In genomic region chr12:76029982-76030377, GRCh38 we compare ENCODE assay signal across 1 cellular context.
TF ChIP-seq lines count a peak whose summit lies in the region.

No MANE protein-coding gene starts in this region.

TF ChIP-seq in HepG2, 621 proteins besides CTCF, POLR2A, EP300 and RAD21 (continued from another document and continues in another):
- peak; percentile 48; the same call in 1 of the 2 replicates for TF ChIP-seq POLR2AphosphoS5 (IDR thresholded peaks at IDR 0.05; ENCODE audit: low read depth, low read length)
- no peak for TF ChIP-seq NFATC3 (CRISPR knock-in tag; IDR thresholded peaks at IDR 0.05)
- no peak for TF ChIP-seq NONO (IDR thresholded peaks at IDR 0.05)
- no peak for TF ChIP-seq NONO (CRISPR knock-in tag; conservative IDR thresholded peaks at IDR 0.05)
- no peak for TF ChIP-seq NFYB (CRISPR knock-in tag; IDR thresholded peaks at IDR 0.05)
- no peak for TF ChIP-seq ZNF646 (CRISPR knock-in tag; IDR thresholded peaks at IDR 0.05)
- no peak for TF ChIP-seq ZFYVE20 (CRISPR knock-in tag; IDR thresholded peaks at IDR 0.05; ENCODE audit: borderline replicate concordance, low read depth)
- no peak for TF ChIP-seq U2AF1 (optimal IDR thresholded peaks at IDR 0.05; ENCODE audit: low read depth, low read length)
- no peak for TF ChIP-seq ZNF274 (CRISPR knock-in tag; IDR thresholded peaks at IDR 0.05)
- TF ChIP-seq ERF (CRISPR knock-in tag; IDR thresholded peaks at IDR 0.05): no peak
- TF ChIP-seq HNRNPUL1 (IDR thresholded peaks at IDR 0.05; ENCODE audit: low read depth, low read length): no peak
- TF ChIP-seq RCOR2 (CRISPR knock-in tag; IDR thresholded peaks at IDR 0.05): no peak
- TF ChIP-seq SNAPC2 (CRISPR knock-in tag; IDR thresholded peaks at IDR 0.05): no peak
- no peak for TF ChIP-seq JUND (CRISPR knock-in tag; IDR thresholded peaks at IDR 0.05)
- TF ChIP-seq ZNF138 (CRISPR knock-in tag; IDR thresholded peaks at IDR 0.05; ENCODE audit: low read depth): peak; percentile 20; the same call in 1 of the 2 replicates
- no peak; the same call in 1 of the 2 replicates for TF ChIP-seq ZNF547 (CRISPR knock-in tag; IDR thresholded peaks at IDR 0.05)
- no peak for TF ChIP-seq ELF1 (CRISPR knock-in tag; IDR thresholded peaks at IDR 0.05)
- TF ChIP-seq ZSCAN9 (CRISPR knock-in tag; IDR thresholded peaks at IDR 0.05; ENCODE audit: borderline replicate concordance): no peak
- TF ChIP-seq ZNF333 (CRISPR knock-in tag; IDR thresholded peaks at IDR 0.05; ENCODE audit: borderline replicate concordance): no peak
- no peak for TF ChIP-seq SMYD3 (CRISPR knock-in tag; IDR thresholded peaks at IDR 0.05)
- TF ChIP-seq TEAD3 (CRISPR knock-in tag; optimal IDR thresholded peaks at IDR 0.05; ENCODE audit: borderline replicate concordance): peak; percentile 11
- TF ChIP-seq KLF6 (CRISPR knock-in tag; IDR thresholded peaks at IDR 0.05): no peak
- no peak for TF ChIP-seq PITX1 (CRISPR knock-in tag; IDR thresholded peaks at IDR 0.05)
- TF ChIP-seq FIP1L1 (IDR thresholded peaks at IDR 0.05; ENCODE audit: borderline replicate concordance, insufficient read depth, low read depth, low read length): no peak
- TF ChIP-seq NCOA5 (CRISPR knock-in tag; IDR thresholded peaks at IDR 0.05): no peak
- TF ChIP-seq RBFOX2 (IDR thresholded peaks at IDR 0.05; ENCODE audit: low read depth, low read length): peak; percentile 96
- no peak; the same call in 1 of the 2 replicates for TF ChIP-seq KAT7 (CRISPR knock-in tag; IDR thresholded peaks at IDR 0.05; ENCODE audit: borderline replicate concordance)
- TF ChIP-seq ATF6 (CRISPR knock-in tag; conservative IDR thresholded peaks at IDR 0.05): no peak
- TF ChIP-seq GTF2F1 (IDR thresholded peaks at IDR 0.05; ENCODE audit: low read length): no peak
- no peak for TF ChIP-seq ZNF496 (CRISPR knock-in tag; IDR thresholded peaks at IDR 0.05; ENCODE audit: insufficient replicate concordance)
- TF ChIP-seq CHCHD3 (CRISPR knock-in tag; IDR thresholded peaks at IDR 0.05): no peak
- 0 out of 2 replicates have a peak, but pooled peaks have one; percentile 5 for TF ChIP-seq AHDC1 (CRISPR knock-in tag; IDR thresholded peaks at IDR 0.05; ENCODE audit: borderline replicate concordance)
- TF ChIP-seq ZNF530 (CRISPR knock-in tag; IDR thresholded peaks at IDR 0.05; ENCODE audit: low read depth): no peak
- 0 out of 2 replicates have a peak, but pooled peaks have one; percentile 36 for TF ChIP-seq MED1 (CRISPR knock-in tag; IDR thresholded peaks at IDR 0.05)
- TF ChIP-seq, protein P1, sequence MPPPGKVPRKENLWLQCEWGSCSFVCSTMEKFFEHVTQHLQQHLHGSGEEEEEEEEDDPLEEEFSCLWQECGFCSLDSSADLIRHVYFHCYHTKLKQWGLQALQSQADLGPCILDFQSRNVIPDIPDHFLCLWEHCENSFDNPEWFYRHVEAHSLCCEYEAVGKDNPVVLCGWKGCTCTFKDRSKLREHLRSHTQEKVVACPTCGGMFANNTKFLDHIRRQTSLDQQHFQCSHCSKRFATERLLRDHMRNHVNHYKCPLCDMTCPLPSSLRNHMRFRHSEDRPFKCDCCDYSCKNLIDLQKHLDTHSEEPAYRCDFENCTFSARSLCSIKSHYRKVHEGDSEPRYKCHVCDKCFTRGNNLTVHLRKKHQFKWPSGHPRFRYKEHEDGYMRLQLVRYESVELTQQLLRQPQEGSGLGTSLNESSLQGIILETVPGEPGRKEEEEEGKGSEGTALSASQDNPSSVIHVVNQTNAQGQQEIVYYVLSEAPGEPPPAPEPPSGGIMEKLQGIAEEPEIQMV (CRISPR knock-in tag; IDR thresholded peaks at IDR 0.05; ENCODE audit: low read depth): no peak
- no peak for TF ChIP-seq ZNF276 (CRISPR knock-in tag; IDR thresholded peaks at IDR 0.05; ENCODE audit: low read depth)
- no peak for TF ChIP-seq CENPT (CRISPR knock-in tag; IDR thresholded peaks at IDR 0.05; ENCODE audit: low read depth)
- TF ChIP-seq ATF7 (IDR thresholded peaks at IDR 0.05): no peak
- TF ChIP-seq ATF7 (CRISPR knock-in tag; IDR thresholded peaks at IDR 0.05): no peak
- TF ChIP-seq, protein P2, sequence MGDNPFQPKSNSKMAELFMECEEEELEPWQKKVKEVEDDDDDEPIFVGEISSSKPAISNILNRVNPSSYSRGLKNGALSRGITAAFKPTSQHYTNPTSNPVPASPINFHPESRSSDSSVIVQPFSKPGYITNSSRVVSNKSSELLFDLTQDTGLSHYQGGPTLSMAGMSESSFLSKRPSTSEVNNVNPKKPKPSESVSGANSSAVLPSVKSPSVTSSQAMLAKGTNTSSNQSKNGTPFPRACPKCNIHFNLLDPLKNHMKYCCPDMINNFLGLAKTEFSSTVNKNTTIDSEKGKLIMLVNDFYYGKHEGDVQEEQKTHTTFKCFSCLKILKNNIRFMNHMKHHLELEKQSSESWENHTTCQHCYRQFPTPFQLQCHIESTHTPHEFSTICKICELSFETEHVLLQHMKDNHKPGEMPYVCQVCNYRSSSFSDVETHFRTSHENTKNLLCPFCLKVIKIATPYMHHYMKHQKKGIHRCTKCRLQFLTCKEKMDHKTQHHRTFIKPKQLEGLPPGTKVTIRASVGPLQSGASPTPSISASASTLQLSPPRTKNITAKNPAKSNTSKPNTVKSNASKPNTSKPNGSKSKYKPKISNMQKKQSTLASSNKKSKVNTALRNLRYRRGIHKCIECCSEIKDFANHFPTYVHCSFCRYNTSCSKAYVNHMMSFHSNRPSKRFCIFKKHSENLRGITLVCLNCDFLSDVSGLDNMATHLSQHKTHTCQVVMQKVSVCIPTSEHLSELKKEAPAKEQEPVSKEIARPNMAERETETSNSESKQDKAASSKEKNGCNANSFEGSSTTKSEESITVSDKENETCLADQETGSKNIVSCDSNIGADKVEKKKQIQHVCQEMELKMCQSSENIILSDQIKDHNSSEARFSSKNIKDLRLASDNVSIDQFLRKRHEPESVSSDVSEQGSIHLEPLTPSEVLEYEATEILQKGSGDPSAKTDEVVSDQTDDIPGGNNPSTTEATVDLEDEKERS (CRISPR knock-in tag; IDR thresholded peaks at IDR 0.05): no peak
- TF ChIP-seq PAF1 (CRISPR knock-in tag; IDR thresholded peaks at IDR 0.05): peak; percentile 59; the same call in 1 of the 2 replicates
- TF ChIP-seq IRF2 (CRISPR knock-in tag; IDR thresholded peaks at IDR 0.05): no peak
